Comparison of ENCODE assay signal across 3 cellular contexts in genomic region chr2:68853915-68854314, GRCh38.
TF ChIP-seq lines count a peak whose summit lies in the region.

No MANE protein-coding gene starts in this region.

TF ChIP-seq in GM12891, 5 proteins besides CTCF, POLR2A, EP300 and RAD21:
- TF ChIP-seq POU2F2 (IDR thresholded peaks at IDR 0.05; ENCODE audit: low read depth, low read length) (no peak), PAX5 (IDR thresholded peaks at IDR 0.05; ENCODE audit: insufficient read depth, low read length, severe bottlenecking) (no peak), SPI1 (IDR thresholded peaks at IDR 0.05; ENCODE audit: low read depth, low read length) (0 out of 2 replicates have a peak, but pooled peaks have one; percentile 2), TAF1 (IDR thresholded peaks at IDR 0.05; ENCODE audit: low read depth, low read length) (no peak)

TF ChIP-seq in IMR-90, 13 proteins besides CTCF, POLR2A, EP300 and RAD21:
- TF ChIP-seq FOS (IDR thresholded peaks at IDR 0.05; ENCODE audit: low read depth, low read length) = no peak
- no peak for TF ChIP-seq RCOR1 (IDR thresholded peaks at IDR 0.05; ENCODE audit: insufficient replicate concordance, low read length)
- TF ChIP-seq MAFK (IDR thresholded peaks at IDR 0.05; ENCODE audit: low read depth, low read length) = no peak
- no peak for TF ChIP-seq MXI1 (IDR thresholded peaks at IDR 0.05; ENCODE audit: borderline replicate concordance, low read depth, low read length)
- no peak for TF ChIP-seq RFX5 (IDR thresholded peaks at IDR 0.05; ENCODE audit: low read depth, low read length)
- no peak for TF ChIP-seq MAZ (IDR thresholded peaks at IDR 0.05; ENCODE audit: borderline replicate concordance, low read depth, low read length)
- TF ChIP-seq NFE2L2 (IDR thresholded peaks at IDR 0.05; ENCODE audit: low read depth, low read length) = no peak
- TF ChIP-seq ELK1 (IDR thresholded peaks at IDR 0.05; ENCODE audit: borderline replicate concordance, low read depth, low read length) = no peak
- TF ChIP-seq USF2 (IDR thresholded peaks at IDR 0.05; ENCODE audit: low read depth, low read length) = no peak
- no peak for TF ChIP-seq BHLHE40 (IDR thresholded peaks at IDR 0.05; ENCODE audit: low read depth, low read length)
- TF ChIP-seq SMC3 (IDR thresholded peaks at IDR 0.05; ENCODE audit: low read depth, low read length) = no peak
- no peak for TF ChIP-seq CHD1 (IDR thresholded peaks at IDR 0.05; ENCODE audit: low read depth, low read length)
- TF ChIP-seq CEBPB (IDR thresholded peaks at IDR 0.05; ENCODE audit: low read depth, low read length) = no peak

TF ChIP-seq in K562, 482 proteins besides CTCF, POLR2A, EP300 and RAD21 (continues in another document):
- TF ChIP-seq SMARCE1 (IDR thresholded peaks at IDR 0.05) (peak; percentile 24; the same call in 1 of the 2 replicates), BHLHE40 (IDR thresholded peaks at IDR 0.05; ENCODE audit: low read length) (peak; percentile 33; the same call in 1 of the 2 replicates), SOX6 (IDR thresholded peaks at IDR 0.05) (peak; percentile 53; the same call in 1 of the 2 replicates), TCFL5 (CRISPR knock-in tag; conservative IDR thresholded peaks at IDR 0.05) (no peak), JUN (IDR thresholded peaks at IDR 0.05; ENCODE audit: borderline replicate concordance, low read depth, low read length) (no peak), JUN (CRISPR knock-in tag; IDR thresholded peaks at IDR 0.05; ENCODE audit: borderline replicate concordance) (no peak), SMAD1 (IDR thresholded peaks at IDR 0.05; ENCODE audit: low read depth, low read length, partially characterized antibody) (no peak), ETS1 (conservative IDR thresholded peaks at IDR 0.05; ENCODE audit: control insufficient read depth, low read depth, low read length) (no peak), HMBOX1 (IDR thresholded peaks at IDR 0.05) (peak; percentile 53), RCOR1 (IDR thresholded peaks at IDR 0.05; ENCODE audit: borderline replicate concordance in 1 of 2, low read depth in 2 of 2, low read length in 2 of 2) (peak in 1 of 2 experiments; percentile 46; a peak in 1 of 4 replicates), POU5F1 (IDR thresholded peaks at IDR 0.05; ENCODE audit: borderline replicate concordance, low read depth, low read length, partially characterized antibody) (no peak), PKNOX1 (IDR thresholded peaks at IDR 0.05) (peak; percentile 77), CBFA2T3 (IDR thresholded peaks at IDR 0.05) (peak; percentile 44; the same call in 1 of the 2 replicates), ELF1 (tag; IDR thresholded peaks at IDR 0.05) (peak; percentile 55; the same call in 1 of the 2 replicates), ZNF592 (IDR thresholded peaks at IDR 0.05) (0 out of 2 replicates have a peak, but pooled peaks have one; percentile 34), CBFA2T2 (conservative IDR thresholded peaks at IDR 0.05) (0 out of 2 replicates have a peak, but pooled peaks have one; percentile 9), ZFP91 (CRISPR knock-in tag; IDR thresholded peaks at IDR 0.05) (no peak), BACH1 (tag; IDR thresholded peaks at IDR 0.05) (peak; percentile 74; the same call in 1 of the 2 replicates), TOE1 (IDR thresholded peaks at IDR 0.05; ENCODE audit: borderline replicate concordance) (peak; percentile 30; the same call in 1 of the 2 replicates), TOE1 (CRISPR knock-in tag; IDR thresholded peaks at IDR 0.05; ENCODE audit: borderline replicate concordance, low read depth) (no peak), BRCA1 (IDR thresholded peaks at IDR 0.05) (no peak), BRCA1 (CRISPR knock-in tag; IDR thresholded peaks at IDR 0.05) (no peak), BRD4 (IDR thresholded peaks at IDR 0.05) (no peak), PURB (CRISPR knock-in tag; IDR thresholded peaks at IDR 0.05; ENCODE audit: low read depth) (no peak), MXI1 (IDR thresholded peaks at IDR 0.05; ENCODE audit: low read depth, low read length) (peak; percentile 39; the same call in 1 of the 2 replicates), MEIS2 (IDR thresholded peaks at IDR 0.05; ENCODE audit: partially characterized antibody) (peak; percentile 83), CREB3L1 (IDR thresholded peaks at IDR 0.05; ENCODE audit: borderline replicate concordance, low read depth) (no peak), ZNF512 (tag; IDR thresholded peaks at IDR 0.05) (no peak), FOXK2 (conservative IDR thresholded peaks at IDR 0.05 in 1 of 2, IDR thresholded peaks at IDR 0.05 in 1 of 2; ENCODE audit: low read depth in 2 of 2) (0 out of 4 replicates have a peak, but pooled peaks have one; percentile 16 to 32), ELK1 (CRISPR knock-in tag; IDR thresholded peaks at IDR 0.05) (no peak), ZNF197 (CRISPR knock-in tag; IDR thresholded peaks at IDR 0.05; ENCODE audit: low read depth) (no peak), TFAP4 (CRISPR knock-in tag; IDR thresholded peaks at IDR 0.05; ENCODE audit: borderline replicate concordance) (peak; percentile 57; the same call in 1 of the 2 replicates), SMARCA4 (IDR thresholded peaks at IDR 0.05) (peak; percentile 42; the same call in 1 of the 2 replicates), MEF2D (tag; conservative IDR thresholded peaks at IDR 0.05; ENCODE audit: low read depth) (0 out of 2 replicates have a peak, but pooled peaks have one; percentile 27), ATF7 (IDR thresholded peaks at IDR 0.05) (peak; percentile 34; the same call in 1 of the 2 replicates), MED1 (CRISPR knock-in tag; IDR thresholded peaks at IDR 0.05; ENCODE audit: borderline replicate concordance) (no peak), KLF16 (IDR thresholded peaks at IDR 0.05) (no peak)
